In the genomic region with DNA sequence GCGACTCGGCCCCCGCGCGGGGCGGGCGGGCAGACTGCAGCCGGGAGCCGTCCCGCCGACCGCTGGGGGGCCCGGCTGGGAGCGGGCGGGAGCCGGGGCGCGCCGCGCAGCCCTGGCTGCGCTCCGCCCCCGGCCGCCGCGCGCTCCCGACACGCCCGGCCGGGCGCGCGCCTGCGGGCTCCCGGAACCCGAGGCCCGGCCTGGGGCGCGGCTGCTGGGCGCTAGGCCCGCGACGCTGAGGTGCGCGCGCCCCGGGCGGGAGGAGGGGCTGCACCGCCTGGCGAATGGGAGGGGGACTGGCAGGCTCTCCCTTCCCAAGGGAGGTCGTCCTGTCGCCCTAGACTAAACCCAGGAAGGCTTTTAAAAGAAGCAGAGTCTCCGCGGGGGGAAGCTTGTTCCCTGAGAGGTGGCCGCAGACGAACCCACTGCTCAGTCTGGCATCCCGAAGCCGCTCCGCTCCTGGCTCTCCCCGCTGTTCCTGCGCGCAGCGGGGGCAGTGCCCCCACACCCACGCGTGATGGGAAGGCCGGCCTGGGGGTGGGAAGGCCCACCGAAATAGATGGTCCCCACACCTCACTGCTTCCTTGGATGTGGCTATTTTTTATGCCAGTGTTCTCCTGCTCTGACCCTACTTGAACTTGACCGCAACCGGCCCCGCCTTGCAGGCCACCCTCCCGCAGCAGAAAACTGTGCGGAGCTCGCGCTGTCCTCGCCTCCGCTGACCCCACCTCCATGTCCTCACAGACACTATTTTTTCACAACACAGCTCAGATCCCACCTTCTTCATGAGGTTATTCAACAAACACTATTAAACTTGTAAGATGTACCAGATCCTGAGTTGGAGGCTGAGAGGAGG, we compare ENCODE assay signal across 8 cellular contexts. TPM values are rescaled to one million over a fixed set of nuclear protein-coding genes. Genes with fewer than 3 reads are reported as not detected.
DNase-seq lines count a peak whose midpoint lies in the region; ATAC-seq lines count a peak whose summit lies in the region.

A gene with protein sequence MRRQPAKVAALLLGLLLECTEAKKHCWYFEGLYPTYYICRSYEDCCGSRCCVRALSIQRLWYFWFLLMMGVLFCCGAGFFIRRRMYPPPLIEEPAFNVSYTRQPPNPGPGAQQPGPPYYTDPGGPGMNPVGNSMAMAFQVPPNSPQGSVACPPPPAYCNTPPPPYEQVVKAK (minus strand): TSS at position 125 of the 856 bp plus-strand sequence. CDS start 178 bp downstream, outside the sequence.

- peaks cover 64% of the 10 kb centered on the region for H3K4me1 Mint-ChIP-seq in activated CD4-positive, alpha-beta T cell treated with anti-CD3 and anti-CD28 coated beads, Interleukin-2, amount 10 ng/mL, durations not matched to agents 24 days and 14 days
- H3K4me1 Mint-ChIP-seq in dendritic cell treated with granulocyte-macrophage colony-stimulating factor and Interleukin-4, amounts not matched to agents 40 ng/mL and 50 ng/mL, for 4 days (ENCODE audit: low read depth) = peaks cover 64% of the 10 kb centered on the region

- DNase-seq in ACHN = peak; percentile 84
- peak; percentile 52 for DNase-seq in NCI-H226
- peak; percentile 91 for DNase-seq in activated CD4-positive, alpha-beta T cell treated with anti-CD3 and anti-CD28 coated beads, Interleukin-2, amount 10 ng/mL, durations not matched to agents 24 days and 14 days
- DNase-seq in left colon = peak; percentile 59 to 75
- peak; percentile 43 for DNase-seq in stimulated activated CD4-positive, alpha-beta T cell treated with anti-CD3 and anti-CD28 coated beads, Interleukin-1b, Interleukin-23, amount 100 ng/mL, for 48 hours

- H3K27me3 Mint-ChIP-seq in activated CD4-positive, alpha-beta T cell treated with anti-CD3 and anti-CD28 coated beads, Interleukin-2, amount 10 ng/mL, durations not matched to agents 24 days and 14 days = no peaks in the 10 kb centered on the region
- peaks cover 11% of the 10 kb centered on the region for H3K27me3 Mint-ChIP-seq in dendritic cell treated with granulocyte-macrophage colony-stimulating factor and Interleukin-4, amounts not matched to agents 40 ng/mL and 50 ng/mL, for 4 days

- no peaks in the 10 kb centered on the region for H3K9me3 Mint-ChIP-seq in activated CD4-positive, alpha-beta T cell treated with anti-CD3 and anti-CD28 coated beads, Interleukin-2, amount 10 ng/mL, durations not matched to agents 24 days and 14 days
- no peaks in the 10 kb centered on the region for H3K9me3 Mint-ChIP-seq in dendritic cell treated with granulocyte-macrophage colony-stimulating factor and Interleukin-4, amounts not matched to agents 40 ng/mL and 50 ng/mL, for 4 days

- peak within 1 kb of the TSS; percentile 91 for H3K4me3 Mint-ChIP-seq in activated CD4-positive, alpha-beta T cell treated with anti-CD3 and anti-CD28 coated beads, Interleukin-2, amount 10 ng/mL, durations not matched to agents 24 days and 14 days
- peak within 1 kb of the TSS; percentile 96 for H3K4me3 Mint-ChIP-seq in dendritic cell treated with granulocyte-macrophage colony-stimulating factor and Interleukin-4, amounts not matched to agents 40 ng/mL and 50 ng/mL, for 4 days

- H3K36me3 Mint-ChIP-seq in activated CD4-positive, alpha-beta T cell treated with anti-CD3 and anti-CD28 coated beads, Interleukin-2, amount 10 ng/mL, durations not matched to agents 24 days and 14 days (ENCODE audit: low read depth) = peaks cover 16% of the 10 kb centered on the region
- H3K36me3 Mint-ChIP-seq in dendritic cell treated with granulocyte-macrophage colony-stimulating factor and Interleukin-4, amounts not matched to agents 40 ng/mL and 50 ng/mL, for 4 days (ENCODE audit: low read depth) = peaks cover 35% of the 10 kb centered on the region

- peak within 1 kb of the TSS; percentile 93 for H3K27ac Mint-ChIP-seq in activated CD4-positive, alpha-beta T cell treated with anti-CD3 and anti-CD28 coated beads, Interleukin-2, amount 10 ng/mL, durations not matched to agents 24 days and 14 days
- H3K27ac Mint-ChIP-seq in dendritic cell treated with granulocyte-macrophage colony-stimulating factor and Interleukin-4, amounts not matched to agents 40 ng/mL and 50 ng/mL, for 4 days = peak within 1 kb of the TSS; percentile 95

- ATAC-seq in GM18861 (IDR thresholded peaks at IDR 0.05; ENCODE audit: unreplicated experiment) (peak; percentile 35), HG03064 (IDR thresholded peaks at IDR 0.05; ENCODE audit: low read depth, unreplicated experiment) (peak; percentile 32), left colon (peak; percentile 80)

- intact Hi-C loops in activated CD4-positive, alpha-beta T cell treated with anti-CD3 and anti-CD28 coated beads, Interleukin-2, amount 10 ng/mL, durations not matched to agents 24 days and 14 days (cut with micrococcal nuclease) = loop anchor here (1.0 to 10.0 kb wide), 5 partner anchors 20 to 535 kb away; a partner anchor contains a TSS
- intact Hi-C loops in dendritic cell treated with granulocyte-macrophage colony-stimulating factor and Interleukin-4, amounts not matched to agents 40 ng/mL and 50 ng/mL, for 4 days (cut with micrococcal nuclease) = no loop called here
- intact Hi-C loops in left colon (cut with DNase I, micrococcal nuclease) = no loop called here

- in situ Hi-C loops in ACHN (cut with HindIII; ENCODE audit: low pct_ligation_motif_present, low pct_unique_long_range_greater_than_20kb, low sequenced_read_pairs) = no loop called here

RNA-seq across cellular contexts. Expression of the gene that starts here (rescaled TPM):
- total RNA-seq in activated CD4-positive, alpha-beta T cell treated with anti-CD3 and anti-CD28 coated beads, Interleukin-2, amount 10 ng/mL, durations not matched to agents 24 days and 14 days = 87.4 and 90.6 TPM in 2 replicates
- 10 to 100 TPM; 78.6 to 85.5 TPM for total RNA-seq in left colon

Comparison
In these comparisons a context has a peak if more than half of its experiments do, and no peak if none do; other contexts are left out.
1. Peak in every context shown above with its lines: DNase-seq and ATAC-seq.